In the genomic region with DNA sequence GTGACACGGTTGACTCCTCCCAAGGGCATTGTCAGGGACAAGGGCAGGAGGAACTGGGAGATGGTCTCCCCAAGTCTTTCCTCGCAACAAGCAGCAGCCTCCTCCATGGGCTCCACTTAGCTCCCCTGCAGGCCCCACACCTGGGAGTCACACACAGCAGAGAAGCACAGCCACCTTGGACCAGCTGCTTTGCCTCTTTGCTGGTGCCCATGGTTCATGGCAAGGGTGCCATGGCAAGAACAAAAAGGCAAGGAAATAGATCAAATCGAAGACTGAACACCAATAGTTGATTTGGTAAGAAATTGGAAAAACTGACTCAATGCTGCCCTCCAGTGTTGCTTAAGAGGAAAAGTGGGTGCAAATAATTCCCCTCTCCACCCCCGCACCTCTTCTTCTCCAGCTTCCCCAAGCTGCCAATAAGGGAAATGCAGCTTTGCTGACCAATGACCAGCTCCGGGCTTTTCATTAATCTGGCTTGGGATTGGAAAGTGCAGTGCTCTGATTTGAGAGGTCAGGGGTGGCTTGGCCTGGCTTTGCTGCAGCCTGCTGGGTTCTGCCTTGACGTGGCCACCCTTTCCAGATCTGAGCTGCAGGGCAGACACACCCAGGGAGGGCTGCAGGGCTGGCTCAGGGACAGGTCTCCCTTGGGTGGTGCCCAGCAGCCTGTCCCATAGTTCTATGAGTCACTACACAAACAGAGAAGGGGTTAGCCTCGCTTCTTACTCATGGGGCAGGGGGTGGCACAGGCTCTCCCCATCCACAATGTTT, we compare ENCODE assay signal across 8 cellular contexts.
DNase-seq lines count a peak whose midpoint lies in the region; ATAC-seq and TF ChIP-seq lines count a peak whose summit lies in the region.

No MANE protein-coding gene starts in this region.

- DNase-seq in DMS79 (lab: John Stamatoyannopoulos, UW): peak; percentile 1
- peak; percentile 79 for DNase-seq in H4 (ENCODE audit: low spot score)
- peak; percentile 31 for DNase-seq in NCI-H1092 (lab: John Stamatoyannopoulos, UW)
- DNase-seq in cardiac fibroblast (ENCODE audit: low read depth in 2 of 2): peak; percentile 94 to 96
- DNase-seq in inferior parietal cortex (ENCODE audit: extremely low spot score): peak; percentile 77
- DNase-seq in spleen: peak; percentile 82

- H4K20me1 ChIP-seq in SU-DHL-6 (ENCODE audit: low read depth, low read length): no peaks in the 10 kb centered on the region

- no peaks in the 10 kb centered on the region for H3K79me2 ChIP-seq in SU-DHL-6 (ENCODE audit: insufficient read depth, low read length)

- peaks cover 0 to 43% (median 26%) of the 10 kb centered on the region in 6 donors for H3K4me1 ChIP-seq in spleen

- no peak overlapping the region for H3K4me2 ChIP-seq in SU-DHL-6 (ENCODE audit: low read depth, low read length, poor library complexity, severe bottlenecking)

- H3K27ac ChIP-seq in SU-DHL-6 (ENCODE audit: low read depth, low read length): no peak overlapping the region
- peak overlapping the region in 3 of 8 donors; percentile 32 to 56 (median 47) for H3K27ac ChIP-seq in spleen

- peaks cover 13% of the 10 kb centered on the region; the same call in 1 of the 2 replicates for H3K9me3 ChIP-seq in SU-DHL-6 (ENCODE audit: insufficient read depth, low read length)
- H3K9me3 ChIP-seq in spleen: peaks cover 0 to 25% (median 22%) of the 10 kb centered on the region in 8 donors

- no peak for TF ChIP-seq POLR2A in spleen (IDR thresholded peaks at IDR 0.05)

- 25 to 37% (median 30%) methylated on average over 6 to 7 of the region's 7 CpGs for WGBS in spleen, 5 donors

- no peak overlapping the region for H2AFZ ChIP-seq in SU-DHL-6 (ENCODE audit: low read depth, low read length, severe bottlenecking)

- intact Hi-C loops in spleen (cut with DNase I; ENCODE audit: low total_unique reads): loop anchor here (5.0 kb wide), 1 partner anchor 51 kb away; no protein-coding TSS in a partner anchor

- H3K36me3 ChIP-seq in SU-DHL-6 (ENCODE audit: low read length): peaks cover 7% of the 10 kb centered on the region; the same call in 1 of the 2 replicates
- no peaks in the 10 kb centered on the region for H3K36me3 ChIP-seq in spleen

- TF ChIP-seq CTCF in SU-DHL-6 (IDR thresholded peaks at IDR 0.05; ENCODE audit: insufficient read depth, low read length, poor library complexity, severe bottlenecking) (peak; percentile 66), cardiac fibroblast (IDR thresholded peaks at IDR 0.05; ENCODE audit: low read depth, low read length) (peak; percentile 92), spleen (IDR thresholded peaks at IDR 0.05 in 8 of 11, conservative IDR thresholded peaks at IDR 0.05 in 3 of 11) (peak; percentile 88 to 99 (median 96))

- no peaks in the 10 kb centered on the region for H3F3A ChIP-seq in SU-DHL-6 (ENCODE audit: insufficient read depth)

- H3K4me3 ChIP-seq in SU-DHL-6 (ENCODE audit: insufficient read depth, low read length, poor library complexity, severe bottlenecking) (no peak overlapping the region), cardiac fibroblast (replicated peaks in 1 of 2; ENCODE audit: low read depth in 2 of 2, low read length in 2 of 2) (no peak overlapping the region), spleen (no peak overlapping the region)

- H3K27me3 ChIP-seq in SU-DHL-6 (ENCODE audit: low read length) (no peaks in the 10 kb centered on the region), spleen (replicated peaks in 1 of 7) (peaks cover 0 to 13% (median 0%) of the 10 kb centered on the region in 7 donors)

- H3K9ac ChIP-seq in SU-DHL-6 (ENCODE audit: low read length): no peak overlapping the region

- no peaks in the 10 kb centered on the region for H3K9me2 ChIP-seq in SU-DHL-6 (replicated peaks; ENCODE audit: insufficient read depth, low read length)

- no peak for ATAC-seq in GM21367 (IDR thresholded peaks at IDR 0.05; ENCODE audit: unreplicated experiment)

Comparison
In these comparisons a context has a peak if more than half of its experiments do, and no peak if none do; other contexts are left out.
1. DNase-seq: peak in every context shown above with its lines; median percentile 95 in cardiac fibroblast; 82 in spleen; 79 in H4; 77 in inferior parietal cortex; 31 in NCI-H1092; 1 in DMS79.